10 cellular contexts compared by ENCODE assay signal in the genomic region with DNA sequence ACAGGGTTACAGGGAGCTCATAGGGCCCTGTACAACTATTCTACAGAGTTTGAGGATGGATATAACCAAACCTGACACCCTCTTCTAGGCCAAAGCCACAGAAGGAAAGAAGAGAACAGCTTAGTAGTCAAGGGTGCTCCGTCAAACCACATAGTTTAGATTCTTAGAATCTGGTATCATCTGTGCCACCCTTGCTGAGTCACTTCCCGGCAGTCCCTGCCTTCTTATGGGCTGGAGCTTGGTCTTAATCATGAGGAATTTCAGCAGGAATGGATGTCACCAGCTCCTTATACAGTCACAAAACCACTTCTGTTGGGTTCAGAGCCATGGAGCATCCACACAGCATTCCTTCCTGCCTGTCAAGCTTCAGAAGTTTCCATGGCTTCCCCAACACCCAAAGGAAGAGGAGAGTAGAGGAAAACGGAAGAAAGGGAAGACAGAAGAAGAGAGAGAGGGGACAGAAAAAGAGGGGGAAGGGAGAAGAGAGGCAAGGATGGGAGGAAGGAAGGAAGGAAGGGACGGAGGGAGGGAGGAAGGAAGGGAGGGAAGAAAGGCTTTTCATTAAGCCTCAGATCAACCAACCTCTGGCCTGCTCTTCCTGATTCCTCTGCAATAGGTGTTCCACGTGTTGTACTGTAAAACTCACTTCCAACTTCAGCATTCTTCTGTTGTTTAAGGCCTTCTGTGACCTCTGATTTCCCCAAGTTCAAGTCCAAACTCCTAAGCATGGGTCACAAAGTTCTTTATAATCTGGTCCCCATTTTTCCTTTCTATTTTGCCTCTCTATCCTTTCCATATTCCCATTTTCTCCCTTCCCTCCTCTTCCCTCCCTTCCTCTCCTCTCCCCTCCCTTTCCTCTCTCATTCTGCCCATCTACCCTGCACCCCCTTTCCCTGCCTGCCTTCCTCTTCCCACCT.
DNase-seq lines count a peak whose midpoint lies in the region; TF ChIP-seq lines count a peak whose summit lies in the region.
"Had no signal": no experiment of that assay in that cellular context is flagged by ENCODE, and none has a peak within 500 bp of the region (broad histone marks: within the 10 kb centered on the region; RNA-seq: fewer than 3 reads in every experiment).

No MANE protein-coding gene starts in this region.

- no peak overlapping the region for H2BK15ac ChIP-seq in mesendoderm (replicated peaks; ENCODE audit: low read depth)

- H3K27me3 Mint-ChIP-seq in endothelial cell (ENCODE audit: unreplicated experiment) = no peaks in the 10 kb centered on the region
- peaks cover 3 to 6% of the 10 kb centered on the region in 2 donors for H3K27me3 Mint-ChIP-seq in CD4-positive, alpha-beta memory T cell

- peak overlapping the region; percentile 64 for H3K18ac ChIP-seq in mesendoderm (ENCODE audit: low read length)

- TF ChIP-seq RAD21 in Ishikawa (IDR thresholded peaks at IDR 0.05; ENCODE audit: low read depth) = no peak

- no peaks in the 10 kb centered on the region for H3K9me3 ChIP-seq in CD4-positive, alpha-beta memory T cell (ENCODE audit: control insufficient read depth in 1 of 2, low read length in 2 of 2)
- no peaks in the 10 kb centered on the region for H3K9me3 ChIP-seq in adrenal gland (replicated peaks in 1 of 3)

- H3K36me3 ChIP-seq in mesendoderm (ENCODE audit: control insufficient read depth, insufficient read depth, low read length) (no peaks in the 10 kb centered on the region), adrenal gland (replicated peaks in 1 of 2) (no peaks in the 10 kb centered on the region)
- no peaks in the 10 kb centered on the region for H3K36me3 ChIP-seq in CD4-positive, alpha-beta memory T cell (ENCODE audit: insufficient read depth, low read length)
- H3K36me3 ChIP-seq: right atrium auricular region had no signal

- no peak for TF ChIP-seq POLR2A in adrenal gland (IDR thresholded peaks at IDR 0.05)

- intact Hi-C loops in CD4-positive, alpha-beta memory T cell (cut with micrococcal nuclease) = no loop called here
- intact Hi-C loops in adrenal gland (cut with DNase I) = no loop called here

- H3K4me3 ChIP-seq in astrocyte of the cerebellum (ENCODE audit: low read depth, low read length) (no peak overlapping the region), mesendoderm (ENCODE audit: low read length) (no peak overlapping the region), adrenal gland (no peak overlapping the region)
- H3K4me3 ChIP-seq in CD4-positive, alpha-beta memory T cell (ENCODE audit: low read length in 2 of 2) = no peak overlapping the region
- H3K4me3 ChIP-seq: right atrium auricular region had no signal

- H3K23ac ChIP-seq in mesendoderm (ENCODE audit: low read length) = no peak overlapping the region

- H4K5ac ChIP-seq in mesendoderm (ENCODE audit: low read length) = no peak overlapping the region

- H4K8ac ChIP-seq in mesendoderm (ENCODE audit: low read depth, low read length) = no peak overlapping the region

- peak overlapping the region; percentile 4 for H2AK5ac ChIP-seq in mesendoderm (ENCODE audit: low read length)

- H3K9ac ChIP-seq in mesendoderm (ENCODE audit: low read length) = no peak overlapping the region

- H2BK120ac ChIP-seq in mesendoderm (ENCODE audit: low read depth, low read length) = peak overlapping the region; percentile 63

- H3K79me2 ChIP-seq in mesendoderm (ENCODE audit: control insufficient read depth, insufficient read depth, low read length) = no peaks in the 10 kb centered on the region

- H2BK5ac ChIP-seq in mesendoderm (ENCODE audit: low read length) = peak overlapping the region; percentile 27

- no peaks in the 10 kb centered on the region for H3K36me3 Mint-ChIP-seq in endothelial cell (ENCODE audit: low read depth, unreplicated experiment)
- no peaks in the 10 kb centered on the region for H3K36me3 Mint-ChIP-seq in CD4-positive, alpha-beta memory T cell

- no peak overlapping the region for H3K27ac Mint-ChIP-seq in endothelial cell (ENCODE audit: unreplicated experiment)
- H3K27ac Mint-ChIP-seq in CD4-positive, alpha-beta memory T cell = no peak overlapping the region

- H3K4me3 Mint-ChIP-seq in endothelial cell (ENCODE audit: unreplicated experiment) = no peak overlapping the region
- H3K4me3 Mint-ChIP-seq in CD4-positive, alpha-beta memory T cell = no peak overlapping the region

- no peak overlapping the region for H3K4me2 ChIP-seq in mesendoderm (ENCODE audit: low read length)

- H3K9me3 Mint-ChIP-seq in endothelial cell (ENCODE audit: unreplicated experiment) = no peaks in the 10 kb centered on the region
- H3K9me3 Mint-ChIP-seq in CD4-positive, alpha-beta memory T cell = peaks cover 0 to 3% (median 2%) of the 10 kb centered on the region in 8 donors

- peak; percentile 91 for TF ChIP-seq EP300 in Ishikawa (IDR thresholded peaks at IDR 0.05; ENCODE audit: borderline replicate concordance)

- peak overlapping the region; percentile 81 for H3K4ac ChIP-seq in mesendoderm (ENCODE audit: low read depth, low read length)

- peak overlapping the region; percentile 48 for H3K27ac ChIP-seq in mesendoderm (ENCODE audit: low read depth, low read length)
- no peak overlapping the region for H3K27ac ChIP-seq in CD4-positive, alpha-beta memory T cell (ENCODE audit: low read depth, low read length)
- H3K27ac ChIP-seq in adrenal gland = no peak overlapping the region
- H3K27ac ChIP-seq: right atrium auricular region had no signal

- H3K56ac ChIP-seq in mesendoderm (ENCODE audit: low read length) = no peak overlapping the region

- DNase-seq in AG20443 (ENCODE audit: low spot score) (peak; percentile 91), astrocyte of the cerebellum (ENCODE audit: low read depth) (peak; percentile 36), mesendoderm (peak; percentile 97), endothelial cell (ENCODE audit: low spot score) (no peak), activated gamma-delta T cell treated with Interleukin-2 at 50 U/mL for 16 hours (no peak), adrenal gland (no peak)
- DNase-seq in CD4-positive, alpha-beta memory T cell = no peak
- DNase-seq: effector memory CD4-positive, alpha-beta T cell had no signal

- H3K4me1 Mint-ChIP-seq in endothelial cell (ENCODE audit: unreplicated experiment) = peaks cover 5% of the 10 kb centered on the region
- H3K4me1 Mint-ChIP-seq in CD4-positive, alpha-beta memory T cell = no peaks in the 10 kb centered on the region

- H3K27me3 ChIP-seq in mesendoderm (ENCODE audit: insufficient read depth, low read length, poor library complexity) (no peaks in the 10 kb centered on the region), adrenal gland (no peaks in the 10 kb centered on the region)
- H3K27me3 ChIP-seq in CD4-positive, alpha-beta memory T cell (ENCODE audit: insufficient read depth, low read length) = no peaks in the 10 kb centered on the region
- H3K27me3 ChIP-seq: right atrium auricular region had no signal

- H3K4me1 ChIP-seq in mesendoderm (ENCODE audit: control insufficient read depth, low read depth, low read length) (peaks cover 2% of the 10 kb centered on the region), adrenal gland (replicated peaks in 1 of 2) (no peaks in the 10 kb centered on the region)
- no peaks in the 10 kb centered on the region for H3K4me1 ChIP-seq in CD4-positive, alpha-beta memory T cell (ENCODE audit: insufficient read depth, low read length)
- H3K4me1 ChIP-seq: right atrium auricular region had no signal

- TF ChIP-seq CTCF in astrocyte of the cerebellum (IDR thresholded peaks at IDR 0.05; ENCODE audit: low read depth, low read length, missing control alignments) (no peak), endothelial cell (IDR thresholded peaks at IDR 0.05; ENCODE audit: unreplicated experiment) (no peak), adrenal gland (IDR thresholded peaks at IDR 0.05) (no peak)

- POLR2A ChIA-PET in CD4-positive, alpha-beta memory T cell (lab: Charles Lee; ENCODE audit: partially characterized antibody) = no interaction called here

- in situ Hi-C loops in astrocyte of the cerebellum (cut with HindIII; ENCODE audit: low sequenced_read_pairs) = no loop called here

- CTCF ChIA-PET in CD4-positive, alpha-beta memory T cell (lab: Charles Lee; ENCODE audit: partially characterized antibody) = no interaction called here

- no peaks in the 10 kb centered on the region for H3K79me1 ChIP-seq in mesendoderm (ENCODE audit: low read length)

- WGBS in mesendoderm (ENCODE audit: extremely low coverage, insufficient coverage, low lambda C conversion rate) = no CpG with 5 or more reads among the region's 5 CpGs
- WGBS in adrenal gland, 4 donors = 85 to 89% (median 87%) methylated on average over 5 of the region's 5 CpGs

TF ChIP-seq in Ishikawa, 13 proteins besides CTCF, POLR2A, EP300 and RAD21 (continues in another document):
- TF ChIP-seq ZBTB7A (IDR thresholded peaks at IDR 0.05; ENCODE audit: low read depth) = no peak
- TF ChIP-seq TEAD4 (IDR thresholded peaks at IDR 0.05) = peak; percentile 93
- peak; percentile 84 for TF ChIP-seq FOXM1 (IDR thresholded peaks at IDR 0.05; ENCODE audit: borderline replicate concordance, low read depth)
- TF ChIP-seq, protein P1, sequence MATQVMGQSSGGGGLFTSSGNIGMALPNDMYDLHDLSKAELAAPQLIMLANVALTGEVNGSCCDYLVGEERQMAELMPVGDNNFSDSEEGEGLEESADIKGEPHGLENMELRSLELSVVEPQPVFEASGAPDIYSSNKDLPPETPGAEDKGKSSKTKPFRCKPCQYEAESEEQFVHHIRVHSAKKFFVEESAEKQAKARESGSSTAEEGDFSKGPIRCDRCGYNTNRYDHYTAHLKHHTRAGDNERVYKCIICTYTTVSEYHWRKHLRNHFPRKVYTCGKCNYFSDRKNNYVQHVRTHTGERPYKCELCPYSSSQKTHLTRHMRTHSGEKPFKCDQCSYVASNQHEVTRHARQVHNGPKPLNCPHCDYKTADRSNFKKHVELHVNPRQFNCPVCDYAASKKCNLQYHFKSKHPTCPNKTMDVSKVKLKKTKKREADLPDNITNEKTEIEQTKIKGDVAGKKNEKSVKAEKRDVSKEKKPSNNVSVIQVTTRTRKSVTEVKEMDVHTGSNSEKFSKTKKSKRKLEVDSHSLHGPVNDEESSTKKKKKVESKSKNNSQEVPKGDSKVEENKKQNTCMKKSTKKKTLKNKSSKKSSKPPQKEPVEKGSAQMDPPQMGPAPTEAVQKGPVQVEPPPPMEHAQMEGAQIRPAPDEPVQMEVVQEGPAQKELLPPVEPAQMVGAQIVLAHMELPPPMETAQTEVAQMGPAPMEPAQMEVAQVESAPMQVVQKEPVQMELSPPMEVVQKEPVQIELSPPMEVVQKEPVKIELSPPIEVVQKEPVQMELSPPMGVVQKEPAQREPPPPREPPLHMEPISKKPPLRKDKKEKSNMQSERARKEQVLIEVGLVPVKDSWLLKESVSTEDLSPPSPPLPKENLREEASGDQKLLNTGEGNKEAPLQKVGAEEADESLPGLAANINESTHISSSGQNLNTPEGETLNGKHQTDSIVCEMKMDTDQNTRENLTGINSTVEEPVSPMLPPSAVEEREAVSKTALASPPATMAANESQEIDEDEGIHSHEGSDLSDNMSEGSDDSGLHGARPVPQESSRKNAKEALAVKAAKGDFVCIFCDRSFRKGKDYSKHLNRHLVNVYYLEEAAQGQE (IDR thresholded peaks at IDR 0.05; ENCODE audit: low read depth) = no peak; the same call in 1 of the 2 replicates
- TF ChIP-seq, protein P2, sequence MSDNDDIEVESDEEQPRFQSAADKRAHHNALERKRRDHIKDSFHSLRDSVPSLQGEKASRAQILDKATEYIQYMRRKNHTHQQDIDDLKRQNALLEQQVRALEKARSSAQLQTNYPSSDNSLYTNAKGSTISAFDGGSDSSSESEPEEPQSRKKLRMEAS (IDR thresholded peaks at IDR 0.05) = no peak; the same call in 1 of the 2 replicates

Comparison
In these comparisons a context has a peak if more than half of its experiments do, and no peak if none do; other contexts are left out.
1. DNase-seq: peak in AG20443 (single experiment), astrocyte of the cerebellum (single experiment) and mesendoderm (single experiment); none in endothelial cell (single experiment), activated gamma-delta T cell treated with Interleukin-2 at 50 U/mL for 16 hours (single experiment), CD4-positive, alpha-beta memory T cell (0 of 5) and adrenal gland (0 of 7).